ENCODE assay signal across 8 cellular contexts in genomic region chr11:107457205-107457557, GRCh38. TPM values are rescaled to one million over a fixed set of nuclear protein-coding genes. Genes with fewer than 3 reads are reported as not detected.
DNase-seq lines count a peak whose midpoint lies in the region; ATAC-seq, FAIRE-seq and TF ChIP-seq lines count a peak whose summit lies in the region.

No MANE protein-coding gene starts in this region.

- no peak for FAIRE-seq in HepG2 (lab: Jason Lieb, UNC)

- TF ChIP-seq POLR2A in NB4 (IDR thresholded peaks at IDR 0.05; ENCODE audit: extremely low read depth, insufficient read length) = no peak
- TF ChIP-seq POLR2A in HepG2 (IDR thresholded peaks at IDR 0.05; ENCODE audit: insufficient read depth in 1 of 2, low read depth in 2 of 2, low read length in 2 of 2) = no peak

- TSS peak; percentile 81 for BruUV-seq in HepG2 (replicated peaks; lab: Mats Ljungman, UMichigan)

- TF ChIP-seq CTCF in NB4 (IDR thresholded peaks at IDR 0.05; ENCODE audit: low read depth, low read length) = no peak
- TF ChIP-seq CTCF in brain microvascular endothelial cell (IDR thresholded peaks at IDR 0.05; ENCODE audit: low read depth, low read length, missing control alignments) = no peak
- TF ChIP-seq CTCF in HepG2 (CRISPR knock-in tag; IDR thresholded peaks at IDR 0.05) = no peak

- POLR2A ChIA-PET in HepG2 (lab: Yijun Ruan, JAX) = interaction anchor here (0.7 to 1.3 kb wide), 8 partner anchors 9 to 1380 kb away, joined by 3 to 10 read pairs (median 4); partner anchors contain the start of gene KBTBD3

- in situ Hi-C loops in brain microvascular endothelial cell (cut with HindIII; ENCODE audit: low pct_ligation_motif_present, low sequenced_read_pairs) (no loop called here), HepG2 (cut with HindIII; ENCODE audit: extremely low pct_ligation_motif_present, low pct_unique_long_range_greater_than_20kb) (no loop called here)

- H3K79me2 ChIP-seq in HepG2 (ENCODE audit: insufficient read depth, low read length) = peaks cover 21% of the 10 kb centered on the region

- H3K36me3 ChIP-seq in brain microvascular endothelial cell (replicated peaks) (peaks cover 10% of the 10 kb centered on the region), HepG2 (replicated peaks in 1 of 2; ENCODE audit: control insufficient read depth in 1 of 2, insufficient read depth in 2 of 2, low read length in 2 of 2) (peaks cover 7 to 19% of the 10 kb centered on the region in 2 experiments; a peak in 4 of 5 replicates), thymus (ENCODE audit: control insufficient read depth, insufficient read depth) (peaks cover 15% of the 10 kb centered on the region)

- peak overlapping the region; percentile 94 for H2AFZ ChIP-seq in HepG2 (ENCODE audit: low read length)

- no peak for TF ChIP-seq EP300 in HepG2 (IDR thresholded peaks at IDR 0.05; ENCODE audit: low read depth in 2 of 2, low read length in 2 of 2)
- no peak for TF ChIP-seq EP300 in HepG2 (CRISPR knock-in tag; IDR thresholded peaks at IDR 0.05; ENCODE audit: borderline replicate concordance)

- H3K4me2 ChIP-seq in HepG2 (ENCODE audit: low read depth, low read length) = peak overlapping the region; percentile 86

- no peaks in the 10 kb centered on the region for H3K27me3 ChIP-seq in brain microvascular endothelial cell (replicated peaks)
- H3K27me3 ChIP-seq in HepG2 (ENCODE audit: control insufficient read depth in 1 of 2, insufficient read depth in 2 of 2, low read length in 2 of 2) = no peaks in the 10 kb centered on the region; a peak in 1 of 5 replicates
- H3K27me3 ChIP-seq in thymus (ENCODE audit: control insufficient read depth, insufficient read depth) = no peaks in the 10 kb centered on the region

- no peaks in the 10 kb centered on the region for H4K20me1 ChIP-seq in HepG2 (ENCODE audit: insufficient read depth, low read length)

- H3K27ac ChIP-seq in brain microvascular endothelial cell = peak overlapping the region; percentile 37
- peak overlapping the region; percentile 77 for H3K27ac ChIP-seq in HepG2 (ENCODE audit: extremely low read length, insufficient read depth, low read length)
- H3K27ac ChIP-seq in thymus (ENCODE audit: low read depth) = peak overlapping the region; percentile 87

- intact Hi-C loops in HepG2 (cut with micrococcal nuclease; ENCODE audit: unreplicated experiment) = loop anchor here (2.0 to 10.0 kb wide), 2 partner anchors 126 to 262 kb away; no protein-coding TSS in a partner anchor

- CTCF ChIA-PET in HepG2 (lab: Yijun Ruan, JAX; ENCODE audit: low intra/inter-chr PET ratio, low total read pairs) = no interaction called here

- H3K9ac ChIP-seq in HepG2 (ENCODE audit: insufficient read depth, low read depth, low read length) = peak overlapping the region; percentile 86

- H3K4me1 ChIP-seq in HepG2 (ENCODE audit: insufficient read depth, low read length) = peaks cover 17% of the 10 kb centered on the region
- peaks cover 2% of the 10 kb centered on the region for H3K4me1 ChIP-seq in thymus (ENCODE audit: control insufficient read depth, insufficient read depth, low read length)

- no peak for TF ChIP-seq RAD21 in HepG2 (CRISPR knock-in tag; IDR thresholded peaks at IDR 0.05)

- DNase-seq in activated CD4-positive, alpha-beta T cell treated with anti-CD3 and anti-CD28 coated beads for 4 hours = peak; percentile 0 to 1
- DNase-seq in activated CD4-positive, alpha-beta T cell treated with anti-CD3 and anti-CD28 coated beads, Interleukin-2, amount 50 U/mL, for 1 hour = no peak
- DNase-seq in NB4 (ENCODE audit: low read depth) (peak; percentile 52), brain microvascular endothelial cell (peak; percentile 1), HepG2 (ENCODE audit: low spot score) (no peak), COLO668 (lab: John Stamatoyannopoulos, UW; ENCODE audit: unreplicated experiment) (no peak)

- H3K9me3 ChIP-seq in HepG2 (ENCODE audit: low read length) = no peaks in the 10 kb centered on the region
- no peaks in the 10 kb centered on the region for H3K9me3 ChIP-seq in thymus (ENCODE audit: control insufficient read depth)

- H3K4me3 ChIP-seq in NB4 (ENCODE audit: low read depth, low read length) (peak overlapping the region; percentile 91), brain microvascular endothelial cell (ENCODE audit: low read depth, low read length) (peak overlapping the region; percentile 85), HepG2 (replicated peaks in 1 of 3; ENCODE audit: insufficient read depth in 1 of 3, low read depth in 2 of 3, low read length in 3 of 3) (peak overlapping the region; percentile 85 to 94 (median 88)), thymus (ENCODE audit: low read length) (peak overlapping the region; percentile 78)

- ATAC-seq in HG02571 (IDR thresholded peaks at IDR 0.05; ENCODE audit: unreplicated experiment) (peak; percentile 26), HepG2 (peak; percentile 75)

- 1% methylated on average over 6 of the region's 6 CpGs for WGBS in HepG2 (ENCODE audit: low lambda C conversion rate)
- WGBS in thymus = 1% methylated on average over 6 of the region's 6 CpGs

TF ChIP-seq in HepG2, 621 proteins besides CTCF, POLR2A, EP300 and RAD21 (continues in another document):
- no peak for TF ChIP-seq ZNF672 (CRISPR knock-in tag; IDR thresholded peaks at IDR 0.05)
- no peak for TF ChIP-seq TOE1 (CRISPR knock-in tag; IDR thresholded peaks at IDR 0.05)
- TF ChIP-seq RARA (CRISPR knock-in tag; IDR thresholded peaks at IDR 0.05) = no peak
- no peak for TF ChIP-seq SMARCE1 (IDR thresholded peaks at IDR 0.05; ENCODE audit: borderline replicate concordance)
- no peak for TF ChIP-seq TARDBP (CRISPR knock-in tag; IDR thresholded peaks at IDR 0.05)
- 0 out of 2 replicates have a peak, but pooled peaks have one; percentile 64 for TF ChIP-seq FOXO4 (CRISPR knock-in tag; conservative IDR thresholded peaks at IDR 0.05)
- no peak for TF ChIP-seq ZNF576 (CRISPR knock-in tag; IDR thresholded peaks at IDR 0.05)
- TF ChIP-seq CENPT (CRISPR knock-in tag; IDR thresholded peaks at IDR 0.05; ENCODE audit: low read depth) = no peak
- TF ChIP-seq ZBTB20 (CRISPR knock-in tag; IDR thresholded peaks at IDR 0.05; ENCODE audit: borderline replicate concordance, low read depth) = no peak
- 0 out of 2 replicates have a peak, but pooled peaks have one; percentile 3 for TF ChIP-seq ZSCAN9 (CRISPR knock-in tag; IDR thresholded peaks at IDR 0.05; ENCODE audit: borderline replicate concordance)
- TF ChIP-seq RCOR2 (CRISPR knock-in tag; IDR thresholded peaks at IDR 0.05) = no peak
- no peak for TF ChIP-seq YEATS2 (CRISPR knock-in tag; IDR thresholded peaks at IDR 0.05; ENCODE audit: borderline replicate concordance)
- TF ChIP-seq CC2D1A (CRISPR knock-in tag; IDR thresholded peaks at IDR 0.05) = no peak

RNA-seq across cellular contexts. Expression of gene CWF19L2, which starts 0.4 kb away (rescaled TPM):
- 18.6 and 24.5 TPM in 2 replicates for total RNA-seq in HepG2 (2016; rRNA removed; fragmentation: Illumina TruSeq; extraction: Trizol)
- 6.6 and 7.8 TPM in 2 replicates for total RNA-seq in HepG2 (2016; cell fraction: cytosol; rRNA removed; fragmentation: Illumina TruSeq; extraction: Trizol; ENCODE audit: low read depth)
- 19.0 and 24.9 TPM in 2 replicates for total RNA-seq in HepG2 (2016; cell fraction: insoluble cytoplasmic fraction; rRNA removed; fragmentation: Illumina TruSeq; extraction: Trizol)
- 5.0 and 5.3 TPM in 2 replicates for total RNA-seq in HepG2 (2016; cell fraction: membrane; rRNA removed; fragmentation: Illumina TruSeq; extraction: Trizol)
- total RNA-seq in HepG2 (2016; cell fraction: nucleus; rRNA removed; fragmentation: Illumina TruSeq; extraction: Trizol) = 42.2 and 43.1 TPM in 2 replicates
- polyA plus RNA-seq in HepG2 (2011; rRNA removed) (1.3 and 2.2 TPM in 2 replicates), thymus (12.1 TPM)
- 0.58 and 0.88 TPM in 2 replicates for polyA plus RNA-seq in HepG2 (2011; cell fraction: cytosol; rRNA removed)
- 1.2 and 1.4 TPM in 2 replicates for polyA plus RNA-seq in HepG2 (2011; cell fraction: nucleus; rRNA removed)
- polyA plus RNA-seq in HepG2 (2012) = 3.5 and 5.6 TPM in 2 replicates
- 0.40 and 0.61 TPM in 2 replicates for polyA plus RNA-seq in HepG2 (2016; cell fraction: cytosol; fragmentation: Illumina TruSeq; extraction: Trizol; ENCODE audit: low read depth)
- 13.1 and 14.7 TPM in 2 replicates for polyA plus RNA-seq in HepG2 (2016; cell fraction: insoluble cytoplasmic fraction; fragmentation: Illumina TruSeq; extraction: Trizol; ENCODE audit: low read depth)
- 1.3 and 1.4 TPM in 2 replicates for polyA plus RNA-seq in HepG2 (2016; cell fraction: membrane; fragmentation: Illumina TruSeq; extraction: Trizol; ENCODE audit: low read depth)
- polyA plus RNA-seq in HepG2 (2016; cell fraction: nucleus; fragmentation: Illumina TruSeq; extraction: Trizol; ENCODE audit: insufficient read depth, low read depth) = 6.3 and 7.3 TPM in 2 replicates
- 2.4 and 2.8 TPM in 2 replicates for polyA minus RNA-seq in HepG2 (2011; rRNA and poly(A)+ RNA removed; ENCODE audit: low replicate concordance)
- 2.4 and 3.1 TPM in 2 replicates for polyA minus RNA-seq in HepG2 (2011; cell fraction: cytosol; rRNA and poly(A)+ RNA removed)
- 35.3 and 37.0 TPM in 2 replicates for polyA minus RNA-seq in HepG2 (2011; cell fraction: nucleus; rRNA and poly(A)+ RNA removed)

Comparison
In these comparisons a context has a peak if more than half of its experiments do, and no peak if none do; other contexts are left out.
1. DNase-seq: peak in activated CD4-positive, alpha-beta T cell treated with anti-CD3 and anti-CD28 coated beads for 4 hours (2 of 2), NB4 (single experiment) and brain microvascular endothelial cell (single experiment); none in activated CD4-positive, alpha-beta T cell treated with anti-CD3 and anti-CD28 coated beads, Interleukin-2, amount 50 U/mL, for 1 hour (single experiment), HepG2 (single experiment) and COLO668 (single experiment).
2. H3K27ac ChIP-seq: peak in every context shown above with its lines; median percentile 87 in thymus; 77 in HepG2; 37 in brain microvascular endothelial cell.
3. Peak in every context shown above with its lines, with median percentiles within 50 percentile points of each other: H3K4me3 ChIP-seq.